In genomic region chr15:50968353-50968752, GRCh38 we compare ENCODE assay signal across 25 cellular contexts.
"Had no signal": no experiment of that assay in that cellular context is flagged by ENCODE, and none has a peak within 500 bp of the region (broad histone marks: within the 10 kb centered on the region; RNA-seq: fewer than 3 reads in every experiment).

No MANE protein-coding gene starts in this region.

- H3K4me3 ChIP-seq: heart right ventricle, mucosa of descending colon, right atrium auricular region, spleen, tibial nerve had no signal

- FAIRE-seq: endometrium, islet of Langerhans had no signal

- ATAC-seq: activated CD4-positive, CD25-positive, alpha-beta regulatory T cell treated with anti-CD3 and anti-CD28 coated beads, Interleukin-2, amount 50 U/mL, for 24 hours; foreskin keratinocyte; heart right ventricle; left cardiac atrium; left ventricle myocardium superior; mucosa of descending colon; natural killer cell treated with Interleukin-12 subunit alpha and Interleukin-12 subunit beta and Interleukin-15 and Interleukin-18, amount 100 ng/mL, for 72 hours; T-helper 17 cell had no signal

- H3K4me1 ChIP-seq: foreskin keratinocyte, heart right ventricle, right atrium auricular region, spleen, tibial nerve had no signal

- H3K27ac ChIP-seq: foreskin keratinocyte, heart right ventricle, right atrium auricular region, spleen, tibial nerve, WERI-Rb-1 had no signal

- DNase-seq: activated CD4-positive, alpha-beta memory T cell treated with anti-CD3 and anti-CD28 coated beads for 36 hours; activated CD4-positive, alpha-beta T cell treated with anti-CD3 and anti-CD28 coated beads, Interleukin-2, amount 10 ng/mL, durations not matched to agents 24 days and 14 days; activated CD8-positive, alpha-beta memory T cell treated with anti-CD3 and anti-CD28 coated beads, Interleukin-2, amount 50 U/mL, for 4 hours; activated gamma-delta T cell; activated naive CD4-positive, alpha-beta T cell treated with anti-CD3 and anti-CD28 coated beads, Interleukin-2, amount 10 ng/mL, durations not matched to agents 7 days and 5 days; activated naive CD8-positive, alpha-beta T cell treated with anti-CD3 and anti-CD28 coated beads, Interleukin-2, amount 10 ng/mL, durations not matched to agents 7 days and 5 days; activated T-cell treated with anti-CD3 and anti-CD28 coated beads, Interleukin-2, amount 50 U/mL, for 1 hour; amygdala; central memory CD4-positive, alpha-beta T cell; foreskin keratinocyte; heart right ventricle; left cardiac atrium; left ventricle myocardium superior; mucosa of descending colon; spleen; stimulated activated naive CD4-positive, alpha-beta T cell treated with Interleukin-2 at 50 U/mL for 16 hours; T-helper 17 cell; T1000; WERI-Rb-1 had no signal
